Comparison of ENCODE assay signal across 8 cellular contexts in the genomic region with DNA sequence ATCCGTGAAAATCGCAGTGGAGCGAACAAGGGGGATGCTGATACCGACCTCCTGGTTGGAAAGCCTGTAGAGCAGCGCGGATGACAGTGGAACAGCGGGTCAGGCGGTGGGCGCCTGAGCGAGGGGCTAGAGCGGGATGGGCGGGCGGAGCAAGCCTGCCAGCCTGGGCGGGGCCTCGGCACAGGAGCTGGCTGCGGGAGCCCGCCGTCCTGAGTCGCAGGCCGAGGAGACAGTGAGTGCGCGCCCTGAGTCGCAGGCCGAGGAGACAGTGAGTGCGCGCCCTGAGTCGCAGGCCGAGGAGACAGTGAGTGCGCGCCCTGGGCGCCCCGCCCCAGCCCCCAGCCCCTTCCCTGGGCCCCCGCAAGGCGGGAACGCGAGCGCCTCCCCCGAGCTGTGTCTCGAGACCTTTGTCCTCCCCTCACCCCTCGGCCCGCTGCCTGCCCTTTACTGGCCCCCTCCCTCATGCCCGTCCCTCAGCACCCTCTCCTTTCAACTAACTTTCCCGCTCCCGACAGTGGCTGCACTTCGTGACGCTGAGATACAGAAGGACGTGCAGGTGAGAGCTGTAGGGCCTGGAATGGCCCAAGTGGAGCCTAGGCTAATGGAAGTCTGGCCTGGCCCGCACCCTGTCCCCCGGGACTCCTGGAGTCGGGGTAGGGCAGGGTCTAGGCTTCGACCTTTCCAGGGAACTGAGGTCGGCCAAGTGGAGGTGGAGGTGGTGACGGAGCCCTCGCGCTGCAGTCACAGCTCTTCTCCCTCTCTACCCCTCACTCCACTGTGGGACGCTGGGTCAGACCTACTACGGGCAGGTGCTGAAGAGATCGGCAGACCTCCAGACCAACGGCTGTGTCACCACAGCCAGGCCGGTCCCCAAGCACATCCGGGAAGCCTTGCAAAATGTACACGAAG. TPM values are rescaled to one million over a fixed set of nuclear protein-coding genes. Genes with fewer than 3 reads are reported as not detected.
DNase-seq lines count a peak whose midpoint lies in the region; ATAC-seq and TF ChIP-seq lines count a peak whose summit lies in the region.

A gene with protein sequence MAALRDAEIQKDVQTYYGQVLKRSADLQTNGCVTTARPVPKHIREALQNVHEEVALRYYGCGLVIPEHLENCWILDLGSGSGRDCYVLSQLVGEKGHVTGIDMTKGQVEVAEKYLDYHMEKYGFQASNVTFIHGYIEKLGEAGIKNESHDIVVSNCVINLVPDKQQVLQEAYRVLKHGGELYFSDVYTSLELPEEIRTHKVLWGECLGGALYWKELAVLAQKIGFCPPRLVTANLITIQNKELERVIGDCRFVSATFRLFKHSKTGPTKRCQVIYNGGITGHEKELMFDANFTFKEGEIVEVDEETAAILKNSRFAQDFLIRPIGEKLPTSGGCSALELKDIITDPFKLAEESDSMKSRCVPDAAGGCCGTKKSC (plus strand): TSS at position 181 of the 909 bp plus-strand sequence. CDS start 123 bp downstream, at position 304.

- H3K9me3 Mint-ChIP-seq in activated naive CD8-positive, alpha-beta T cell treated with anti-CD3 and anti-CD28 coated beads for 36 hours, result no peaks in the 10 kb centered on the region

- no peaks in the 10 kb centered on the region for H3K9me3 ChIP-seq in hepatocyte (ENCODE audit: low read depth)
- no peaks in the 10 kb centered on the region for H3K9me3 ChIP-seq in effector memory CD4-positive, alpha-beta T cell (ENCODE audit: control insufficient read depth, low read length)

- no peaks in the 10 kb centered on the region for H3K36me3 Mint-ChIP-seq in activated naive CD8-positive, alpha-beta T cell treated with anti-CD3 and anti-CD28 coated beads for 36 hours

- ATAC-seq in sciatic nerve, result peak; percentile 92
- ATAC-seq in HG02763 (IDR thresholded peaks at IDR 0.05; ENCODE audit: unreplicated experiment), result no peak

- DNase-seq in ELF-1 (ENCODE audit: low read depth, low spot score) (peak; percentile 74), NCI-H1105 (lab: John Stamatoyannopoulos, UW) (peak; percentile 37), hepatocyte (ENCODE audit: low spot score) (peak; percentile 79), sciatic nerve (ENCODE audit: low spot score) (peak; percentile 64), activated gamma-delta T cell treated with Interleukin-2 at 50 U/mL for 16 hours (no peak)
- DNase-seq in activated naive CD8-positive, alpha-beta T cell treated with anti-CD3 and anti-CD28 coated beads for 36 hours, result peak; percentile 54
- DNase-seq in effector memory CD4-positive, alpha-beta T cell, result no peak

- H3K36me3 ChIP-seq in hepatocyte (replicated peaks; ENCODE audit: insufficient read depth, low read depth), result no peaks in the 10 kb centered on the region
- H3K36me3 ChIP-seq in effector memory CD4-positive, alpha-beta T cell (ENCODE audit: control insufficient read depth, insufficient read depth, low read length), result peaks cover 5% of the 10 kb centered on the region

- WGBS in hepatocyte (ENCODE audit: low lambda C conversion rate, missing lambda C conversion rate), result 4% methylated on average over 39 of the region's 62 CpGs

- no peaks in the 10 kb centered on the region for H3K79me2 ChIP-seq in hepatocyte

- H3K9me2 ChIP-seq in hepatocyte (replicated peaks; ENCODE audit: insufficient read depth), result no peaks in the 10 kb centered on the region

- H4K20me1 ChIP-seq in hepatocyte (ENCODE audit: insufficient read depth, poor library complexity, severe bottlenecking), result no peaks in the 10 kb centered on the region

- H3K4me3 Mint-ChIP-seq in activated naive CD8-positive, alpha-beta T cell treated with anti-CD3 and anti-CD28 coated beads for 36 hours, result peak within 1 kb of the TSS; percentile 73

- peaks cover 4% of the 10 kb centered on the region for H3K4me1 Mint-ChIP-seq in activated naive CD8-positive, alpha-beta T cell treated with anti-CD3 and anti-CD28 coated beads for 36 hours

- H3K4me2 ChIP-seq in hepatocyte, result peak within 1 kb of the TSS; percentile 94

- intact Hi-C loops in sciatic nerve (cut with DNase I), result no loop called here

- H3K27me3 ChIP-seq in hepatocyte, result no peaks in the 10 kb centered on the region
- H3K27me3 ChIP-seq in effector memory CD4-positive, alpha-beta T cell (replicated peaks; ENCODE audit: control insufficient read depth, insufficient read depth, low read length, poor library complexity, severe bottlenecking), result no peaks in the 10 kb centered on the region

- peaks cover 28% of the 10 kb centered on the region for H3K27me3 Mint-ChIP-seq in activated naive CD8-positive, alpha-beta T cell treated with anti-CD3 and anti-CD28 coated beads for 36 hours

- H3K4me1 ChIP-seq in hepatocyte (ENCODE audit: insufficient read depth), result peaks cover 10% of the 10 kb centered on the region
- no peaks in the 10 kb centered on the region for H3K4me1 ChIP-seq in effector memory CD4-positive, alpha-beta T cell (ENCODE audit: control insufficient read depth, insufficient read depth, low read length, poor library complexity, severe bottlenecking)

- no peak within 1 kb of the TSS for H3K27ac Mint-ChIP-seq in activated naive CD8-positive, alpha-beta T cell treated with anti-CD3 and anti-CD28 coated beads for 36 hours

- no peak for TF ChIP-seq CTCF in hepatocyte (IDR thresholded peaks at IDR 0.05; ENCODE audit: poor library complexity)

- peak within 1 kb of the TSS; percentile 82 for H3K27ac ChIP-seq in hepatocyte
- H3K27ac ChIP-seq in effector memory CD4-positive, alpha-beta T cell (ENCODE audit: insufficient read depth, low read length, poor library complexity, severe bottlenecking), result no peak within 1 kb of the TSS

- H3K4me3 ChIP-seq in hepatocyte, result peak within 1 kb of the TSS; percentile 44
- H3K4me3 ChIP-seq in effector memory CD4-positive, alpha-beta T cell (ENCODE audit: insufficient read depth, low read depth, low read length, poor library complexity, severe bottlenecking), result no peak within 1 kb of the TSS

- peak within 1 kb of the TSS; percentile 66 for H2AFZ ChIP-seq in hepatocyte

RNA-seq across cellular contexts. Expression of the gene that starts here (rescaled TPM):
- total RNA-seq in activated naive CD8-positive, alpha-beta T cell treated with anti-CD3 and anti-CD28 coated beads for 36 hours, result 1 to 10 TPM in 1 of 2 experiments, not detected in 1; 1.2 TPM
- total RNA-seq in hepatocyte (9.0 and 9.1 TPM in 2 replicates), sciatic nerve (0.49 TPM)
- 2.2 and 3.8 TPM in 2 replicates for polyA plus RNA-seq in hepatocyte

Comparison
In these comparisons a context has a peak if more than half of its experiments do, and no peak if none do; other contexts are left out.
1. Peak in DNase-seq and ATAC-seq in sciatic nerve; RNA of the gene not detected or under 1 TPM.
2. DNase-seq: peak in ELF-1 (single experiment), NCI-H1105 (single experiment), activated naive CD8-positive, alpha-beta T cell treated with anti-CD3 and anti-CD28 coated beads for 36 hours (single experiment) and hepatocyte (single experiment); none in effector memory CD4-positive, alpha-beta T cell (0 of 3) and activated gamma-delta T cell treated with Interleukin-2 at 50 U/mL for 16 hours (single experiment).